ENCODE assay signal across 36 cellular contexts in genomic region chr2:183153967-183154366, GRCh38. TPM values are rescaled to one million over a fixed set of nuclear protein-coding genes. Genes with fewer than 3 reads are reported as not detected.
DNase-seq lines count a peak whose midpoint lies in the region; ATAC-seq, FAIRE-seq and TF ChIP-seq lines count a peak whose summit lies in the region.
"Had no signal": no experiment of that assay in that cellular context is flagged by ENCODE, and none has a peak within 500 bp of the region (broad histone marks: within the 10 kb centered on the region; RNA-seq: fewer than 3 reads in every experiment).

No MANE protein-coding gene starts in this region.

- H3K36me3 Mint-ChIP-seq in endothelial cell (ENCODE audit: low read depth, unreplicated experiment): peaks cover 27% of the 10 kb centered on the region
- peaks cover 41% of the 10 kb centered on the region for H3K36me3 Mint-ChIP-seq in T-helper 2 cell treated with Interferon-gamma antibody and Interleukin-4, amounts not matched to agents 5 μg/mL and 100 μg/mL, for 36 hours (ENCODE audit: low read depth)

- H3K27ac Mint-ChIP-seq in endothelial cell (ENCODE audit: unreplicated experiment): no peak overlapping the region
- no peak overlapping the region for H3K27ac Mint-ChIP-seq in T-helper 2 cell treated with Interferon-gamma antibody and Interleukin-4, amounts not matched to agents 5 μg/mL and 100 μg/mL, for 36 hours
- H3K27ac Mint-ChIP-seq: B cell; CD14-positive monocyte; CD4-positive, alpha-beta memory T cell; CD4-positive, alpha-beta T cell; CD4-positive, CD25-positive, alpha-beta regulatory T cell; CD8-positive, alpha-beta T cell had no signal

- DNase-seq in A549 (ENCODE audit: low read depth in 1 of 2, low spot score in 1 of 2) (no peak), K562 (ENCODE audit: extremely low read depth in 1 of 4, low spot score in 3 of 4) (no peak), endothelial cell (ENCODE audit: low spot score) (no peak), H54 (ENCODE audit: insufficient read length, low spot score) (no peak)
- no peak for DNase-seq in NK-92 treated with Interleukin-12 subunit alpha and Interleukin-12 subunit beta, amount 100 ng/mL, for 24 hours (lab: John Stamatoyannopoulos, UW)
- DNase-seq in T-helper 2 cell treated with Interferon-gamma antibody and Interleukin-4, amounts not matched to agents 5 μg/mL and 100 μg/mL, for 36 hours (ENCODE audit: low spot score): no peak
- DNase-seq: 8988T; ACHN; AML-193; BE2C; C1 segment of cervical spinal cord; Caco-2; Calu3; CD4-positive, alpha-beta memory T cell; CD4-positive, alpha-beta T cell; CD4-positive, CD25-positive, alpha-beta regulatory T cell; CD8-positive, alpha-beta memory T cell; CD8-positive, alpha-beta T cell; COR-L47; DMS 273 treated with DMSO at 0.1 percent for 48 hours; DMS153; DMS53; DMS79; DMS79 treated with DMSO at 0.1 percent for 48 hours; DND-41; EL had no signal

- no peaks in the 10 kb centered on the region for H4K20me1 ChIP-seq in K562 (replicated peaks; ENCODE audit: control insufficient read depth, insufficient read depth, low read length)
- H4K20me1 ChIP-seq: BLaER1 had no signal

- peaks cover 19% of the 10 kb centered on the region for H3K79me2 ChIP-seq in K562 (ENCODE audit: control insufficient read depth, insufficient read depth, low read length)

- H3K4me1 ChIP-seq in A549: no peaks in the 10 kb centered on the region
- H3K4me1 ChIP-seq in HEK293 (ENCODE audit: control insufficient read depth, insufficient read depth, low read length): no peaks in the 10 kb centered on the region
- H3K4me1 ChIP-seq in K562 (replicated peaks in 1 of 2; ENCODE audit: control insufficient read depth in 2 of 2, insufficient read depth in 2 of 2, low read length in 2 of 2): no peaks in the 10 kb centered on the region
- H3K4me1 ChIP-seq: BE2C; BLaER1; BLaER1 treated with 17β-estradiol and CSF1 and Interleukin-3, amounts not matched to agents 10 nM and 100 nM; Caco-2 had no signal

- TF ChIP-seq EP300 in A549 (IDR thresholded peaks at IDR 0.05) (no peak), K562 (IDR thresholded peaks at IDR 0.05; ENCODE audit: low read length) (no peak)

- CTCF ChIA-PET in A549 (lab: Yijun Ruan, JAX): no interaction called here
- CTCF ChIA-PET in HEK293 (lab: Yijun Ruan, JAX): no interaction called here
- CTCF ChIA-PET in K562 (lab: Yijun Ruan, JAX; ENCODE audit: low intra/inter-chr PET ratio): interaction anchor here (0.7 kb wide), 1 partner anchor 1425 kb away, joined by 3 read pairs; no protein-coding TSS in a partner anchor

- no TSS peak for BruUV-seq in K562 (replicated peaks; lab: Mats Ljungman, UMichigan)

- no peak overlapping the region for H3K4me3 ChIP-seq in A549
- H3K4me3 ChIP-seq in HEK293 (ENCODE audit: low read depth, low read length): no peak overlapping the region
- no peak overlapping the region for H3K4me3 ChIP-seq in K562
- H3K4me3 ChIP-seq: BLaER1; BLaER1 treated with 17β-estradiol and CSF1 and Interleukin-3, amounts not matched to agents 10 nM and 100 nM had no signal

- no peaks in the 10 kb centered on the region for H3K27me3 ChIP-seq in K562 (ENCODE audit: control insufficient read depth in 2 of 2, insufficient read depth in 2 of 2, low read length in 2 of 2)
- H3K27me3 ChIP-seq: BE2C; BLaER1; BLaER1 treated with 17β-estradiol and CSF1 and Interleukin-3, amounts not matched to agents 10 nM and 100 nM had no signal

- in situ Hi-C loops in K562 (cut with MboI): no loop called here

- 92% methylated on average over 3 of the region's 3 CpGs for WGBS in A549 (ENCODE audit: missing lambda C conversion rate)
- WGBS in K562 (ENCODE audit: insufficient coverage, low coverage, missing lambda C conversion rate): 100% methylated on average over 3 of the region's 3 CpGs

- TF ChIP-seq POLR2A in A549 (IDR thresholded peaks at IDR 0.05; ENCODE audit: low read length) (no peak), K562 (conservative IDR thresholded peaks at IDR 0.05) (no peak), H54 (IDR thresholded peaks at IDR 0.05; ENCODE audit: low read depth, low read length) (no peak)

- no peaks in the 10 kb centered on the region for H3K9me3 Mint-ChIP-seq in endothelial cell (ENCODE audit: unreplicated experiment)
- no peaks in the 10 kb centered on the region for H3K9me3 Mint-ChIP-seq in T-helper 2 cell treated with Interferon-gamma antibody and Interleukin-4, amounts not matched to agents 5 μg/mL and 100 μg/mL, for 36 hours
- H3K9me3 Mint-ChIP-seq: CD4-positive, alpha-beta T cell; CD4-positive, CD25-positive, alpha-beta regulatory T cell; CD8-positive, alpha-beta memory T cell; CD8-positive, alpha-beta T cell had no signal

- TF ChIP-seq RAD21 in A549 (conservative IDR thresholded peaks at IDR 0.05 in 1 of 2, IDR thresholded peaks at IDR 0.05 in 1 of 2): no peak
- no peak for TF ChIP-seq RAD21 in K562 (CRISPR knock-in tag; conservative IDR thresholded peaks at IDR 0.05 in 1 of 2, IDR thresholded peaks at IDR 0.05 in 1 of 2)

- intact Hi-C loops in K562 (cut with micrococcal nuclease): no loop called here

- FAIRE-seq in A549 (lab: Jason Lieb, UNC): no peak
- FAIRE-seq in K562 (lab: Jason Lieb, UNC): no peak
- no peak for FAIRE-seq in H54 (lab: Jason Lieb, UNC)
- FAIRE-seq: A204.1, D721Med had no signal

- H3K36me3 ChIP-seq in HEK293 (ENCODE audit: control insufficient read depth in 2 of 2, insufficient read depth in 1 of 2, low read length in 2 of 2) (peaks cover 13 to 46% of the 10 kb centered on the region in 2 experiments), K562 (ENCODE audit: control insufficient read depth, insufficient read depth, low read length) (peaks cover 66% of the 10 kb centered on the region)

- POLR2A ChIA-PET in A549 (lab: Yijun Ruan, JAX) (no interaction called here), HEK293 (lab: Yijun Ruan, JAX) (no interaction called here), K562 (lab: Yijun Ruan, JAX) (interaction anchor here (2.1 kb wide), 1 partner anchor 10 kb away, joined by 10 read pairs; no protein-coding TSS in a partner anchor)

- H3K4me3 Mint-ChIP-seq in endothelial cell (ENCODE audit: unreplicated experiment): peak overlapping the region; percentile 53
- H3K4me3 Mint-ChIP-seq in T-helper 2 cell treated with Interferon-gamma antibody and Interleukin-4, amounts not matched to agents 5 μg/mL and 100 μg/mL, for 36 hours: no peak overlapping the region
- H3K4me3 Mint-ChIP-seq: B cell; CD14-positive monocyte; CD4-positive, alpha-beta memory T cell; CD4-positive, alpha-beta T cell; CD4-positive, CD25-positive, alpha-beta regulatory T cell; CD8-positive, alpha-beta memory T cell; CD8-positive, alpha-beta T cell had no signal

- peaks cover 3% of the 10 kb centered on the region for H3K4me1 Mint-ChIP-seq in endothelial cell (ENCODE audit: unreplicated experiment)
- H3K4me1 Mint-ChIP-seq in T-helper 2 cell treated with Interferon-gamma antibody and Interleukin-4, amounts not matched to agents 5 μg/mL and 100 μg/mL, for 36 hours (ENCODE audit: low read depth): peaks cover 3% of the 10 kb centered on the region
- H3K4me1 Mint-ChIP-seq: B cell, CD14-positive monocyte had no signal

- no peak overlapping the region for H2AFZ ChIP-seq in K562 (ENCODE audit: low read depth, low read length)

- H3K27ac ChIP-seq in A549: no peak overlapping the region
- H3K27ac ChIP-seq in HEK293 (ENCODE audit: extremely low read depth, low read depth, low read length): no peak overlapping the region
- H3K27ac ChIP-seq in K562 (ENCODE audit: extremely low read depth, low read depth, low read length): no peak overlapping the region
- H3K27ac ChIP-seq: 22Rv1; BLaER1; BLaER1 treated with 17β-estradiol and CSF1 and Interleukin-3, amounts not matched to agents 10 nM and 100 nM; C4-2B had no signal

- no peak for TF ChIP-seq CTCF in A549 (IDR thresholded peaks at IDR 0.05)
- TF ChIP-seq CTCF in HEK293 (tag by site-specific recombination; IDR thresholded peaks at IDR 0.05): no peak
- TF ChIP-seq CTCF in K562 (IDR thresholded peaks at IDR 0.05 in 2 of 3, conservative IDR thresholded peaks at IDR 0.05 in 1 of 3; ENCODE audit: insufficient read depth in 2 of 3, low read depth in 1 of 3, low read length in 3 of 3): no peak
- TF ChIP-seq CTCF in endothelial cell (IDR thresholded peaks at IDR 0.05; ENCODE audit: unreplicated experiment): no peak

- no peaks in the 10 kb centered on the region for H3K9me1 ChIP-seq in K562 (ENCODE audit: control insufficient read depth, insufficient read depth, low read length)

- H3K9me3 ChIP-seq in A549 (no peaks in the 10 kb centered on the region), HEK293 (ENCODE audit: control insufficient read depth, insufficient read depth, low read depth, low read length) (no peaks in the 10 kb centered on the region), K562 (replicated peaks; ENCODE audit: control insufficient read depth, insufficient read depth, low read depth, low read length) (no peaks in the 10 kb centered on the region)
- H3K9me3 ChIP-seq: BE2C, Caco-2 had no signal

- no peak overlapping the region for H3K4me2 ChIP-seq in A549
- no peak overlapping the region for H3K4me2 ChIP-seq in K562 (ENCODE audit: insufficient read depth, low read length)
- H3K4me2 ChIP-seq: BLaER1; BLaER1 treated with 17β-estradiol and CSF1 and Interleukin-3, amounts not matched to agents 10 nM and 100 nM had no signal

- H3K9ac ChIP-seq in K562 (ENCODE audit: insufficient read depth in 1 of 2, low read depth in 2 of 2, low read length in 2 of 2): no peak overlapping the region
- H3K9ac ChIP-seq: BLaER1; BLaER1 treated with 17β-estradiol and CSF1 and Interleukin-3, amounts not matched to agents 10 nM and 100 nM had no signal

- peaks cover 1% of the 10 kb centered on the region for H3K27me3 Mint-ChIP-seq in endothelial cell (ENCODE audit: unreplicated experiment)
- H3K27me3 Mint-ChIP-seq in T-helper 2 cell treated with Interferon-gamma antibody and Interleukin-4, amounts not matched to agents 5 μg/mL and 100 μg/mL, for 36 hours (ENCODE audit: low read depth): no peaks in the 10 kb centered on the region
- H3K27me3 Mint-ChIP-seq: B cell; CD4-positive, alpha-beta memory T cell; CD4-positive, alpha-beta T cell; CD4-positive, CD25-positive, alpha-beta regulatory T cell; CD8-positive, alpha-beta memory T cell had no signal

- ATAC-seq in A549 (no peak), K562 (peak; percentile 25; the same call in 1 of the 3 replicates), HG03139 (IDR thresholded peaks at IDR 0.05; ENCODE audit: unreplicated experiment) (no peak)
- ATAC-seq: CD8-positive, alpha-beta T cell had no signal

RNA-seq across cellular contexts. Expression of gene NUP35, which starts 29.7 kb away (rescaled TPM):
- 45.9 and 46.7 TPM in 2 replicates for polyA plus RNA-seq in A549 (2011; rRNA removed)
- polyA plus RNA-seq in A549 (2012; cell fraction: cytosol; rRNA removed): 22.1 and 27.7 TPM in 2 replicates
- polyA plus RNA-seq in A549 (2012; cell fraction: nucleus; rRNA removed): 12.8 and 21.8 TPM in 2 replicates
- polyA plus RNA-seq in A549 (2017; fragmentation: RNase III; extraction: RNeasy Plus Mini Kit Qiagen cat#74134 plus additional on column Dnase treatment): 39.6 to 44.3 TPM (median 41.8 TPM) in 3 replicates
- polyA minus RNA-seq in A549 (2011; rRNA and poly(A)+ RNA removed): 36.8 and 37.0 TPM in 2 replicates
- 79.4 and 89.0 TPM in 2 replicates for total RNA-seq in K562 (2011; cell fraction: chromatin; rRNA removed; ENCODE audit: low replicate concordance)
- 48.5 and 56.7 TPM in 2 replicates for total RNA-seq in K562 (2011; cell fraction: nucleolus; rRNA removed)
- 55.7 and 81.4 TPM in 2 replicates for total RNA-seq in K562 (2011; cell fraction: nucleoplasm; rRNA removed)
- 24.5 and 26.2 TPM in 2 replicates for total RNA-seq in K562 (2014; rRNA removed)
- total RNA-seq in K562 (2014; rRNA removed; fragmentation: Illumina TruSeq; extraction: Trizol): 61.1 and 70.5 TPM in 2 replicates
- total RNA-seq in K562 (2015; rRNA removed; fragmentation: Illumina TruSeq; extraction: Trizol): 53.8 and 54.4 TPM in 2 replicates
- total RNA-seq in K562 (2021): 38.5 and 46.8 TPM in 2 replicates
- 40.1 and 51.1 TPM in 2 replicates for polyA plus RNA-seq in K562 (2011; rRNA removed)
- 19.4 and 22.3 TPM in 2 replicates for polyA plus RNA-seq in K562 (2011; cell fraction: cytosol; rRNA removed)
- polyA plus RNA-seq in K562 (2011; cell fraction: nucleus; rRNA removed): 39.0 and 39.6 TPM in 2 replicates
- 19.6 and 24.1 TPM in 2 replicates for polyA plus RNA-seq in K562 (2012)
- 39.2 and 43.7 TPM in 2 replicates for polyA plus RNA-seq in K562 (2014; fragmentation: Illumina TruSeq; extraction: Trizol)
- polyA plus RNA-seq in K562 (2014; fragmentation: Nextera tagmentation; extraction: Ambion mirVana): 10 to 100 TPM; 71.0 to 78.2 TPM
- polyA plus RNA-seq in K562 (2014; rRNA removed): 29.6 and 34.2 TPM in 2 replicates
- polyA minus RNA-seq in K562 (2011; rRNA and poly(A)+ RNA removed): 57.8 and 64.5 TPM in 2 replicates
- 19.7 and 22.8 TPM in 2 replicates for polyA minus RNA-seq in K562 (2011; cell fraction: cytosol; rRNA and poly(A)+ RNA removed)
- polyA minus RNA-seq in K562 (2011; cell fraction: nucleus; rRNA and poly(A)+ RNA removed): 54.1 and 81.1 TPM in 2 replicates
- 11.8 TPM for total RNA-seq in endothelial cell (ENCODE audit: unreplicated experiment)
